In genomic region chr12:46369095-46369473, GRCh38 we compare ENCODE assay signal across 10 cellular contexts. TPM values are rescaled to one million over a fixed set of nuclear protein-coding genes. Genes with fewer than 3 reads are reported as not detected.
DNase-seq lines count a peak whose midpoint lies in the region; ATAC-seq and TF ChIP-seq lines count a peak whose summit lies in the region.
"Had no signal": no experiment of that assay in that cellular context is flagged by ENCODE, and none has a peak within 500 bp of the region (broad histone marks: within the 10 kb centered on the region; RNA-seq: fewer than 3 reads in every experiment).

No MANE protein-coding gene starts in this region.

- H3K27me3 ChIP-seq in cardiac muscle cell (no peaks in the 10 kb centered on the region), breast epithelium (no peaks in the 10 kb centered on the region), uterus (no peaks in the 10 kb centered on the region)

- DNase-seq in cardiac muscle cell (ENCODE audit: low read depth in 1 of 2, low spot score in 1 of 2) (no peak), left cardiac atrium (no peak), breast epithelium (ENCODE audit: low spot score in 2 of 2) (no peak), mesothelial cell of epicardium (ENCODE audit: low spot score in 2 of 2, unreplicated experiment in 2 of 2) (no peak), uterus (no peak), GM19238 (ENCODE audit: insufficient read length, low spot score) (no peak), epidermal melanocyte (ENCODE audit: insufficient read length, low spot score) (no peak)
- DNase-seq: effector CD4-positive, alpha-beta T cell; GOT3 had no signal

- H3K27me3 Mint-ChIP-seq in mesothelial cell of epicardium (ENCODE audit: low read depth) = no peaks in the 10 kb centered on the region

- ATAC-seq in left cardiac atrium (no peak), GM18858 (IDR thresholded peaks at IDR 0.05; ENCODE audit: unreplicated experiment) (no peak)

- H3K36me3 Mint-ChIP-seq in mesothelial cell of epicardium = peaks cover 25% of the 10 kb centered on the region

- peak overlapping the region; percentile 30 for H3K27ac Mint-ChIP-seq in mesothelial cell of epicardium

- peaks cover 65% of the 10 kb centered on the region for H3K4me1 Mint-ChIP-seq in mesothelial cell of epicardium

- TF ChIP-seq CTCF in cardiac muscle cell (IDR thresholded peaks at IDR 0.05; ENCODE audit: low read depth, low read length) (no peak), breast epithelium (IDR thresholded peaks at IDR 0.05) (no peak), mesothelial cell of epicardium (IDR thresholded peaks at IDR 0.05; ENCODE audit: unreplicated experiment) (no peak), uterus (IDR thresholded peaks at IDR 0.05) (no peak)

- peaks cover 64% of the 10 kb centered on the region for H3K36me3 ChIP-seq in cardiac muscle cell
- peaks cover 6% of the 10 kb centered on the region for H3K36me3 ChIP-seq in breast epithelium
- no peaks in the 10 kb centered on the region for H3K36me3 ChIP-seq in uterus

- H3K9me3 ChIP-seq in cardiac muscle cell (ENCODE audit: low read depth) = no peaks in the 10 kb centered on the region
- no peaks in the 10 kb centered on the region for H3K9me3 ChIP-seq in breast epithelium
- no peaks in the 10 kb centered on the region for H3K9me3 ChIP-seq in uterus

- H3K4me3 ChIP-seq in cardiac muscle cell (peak overlapping the region; percentile 99), breast epithelium (peak overlapping the region; percentile 89 to 99 (median 97)), uterus (peak overlapping the region; percentile 91 to 92)

- intact Hi-C loops in left cardiac atrium (cut with DNase I) = no loop called here
- intact Hi-C loops in breast epithelium (cut with DNase I; ENCODE audit: low total_unique reads) = no loop called here
- intact Hi-C loops in uterus (cut with DNase I; ENCODE audit: low total_unique reads) = no loop called here

- H3K4me3 Mint-ChIP-seq in mesothelial cell of epicardium = peak overlapping the region; percentile 95

- H3K4me1 ChIP-seq in cardiac muscle cell (ENCODE audit: low read depth) (peaks cover 31% of the 10 kb centered on the region), breast epithelium (peaks cover 11 to 26% of the 10 kb centered on the region in 2 donors), uterus (peaks cover 14% of the 10 kb centered on the region in 2 donors)

- H3K27ac ChIP-seq in cardiac muscle cell (peak overlapping the region; percentile 37), breast epithelium (peak overlapping the region; percentile 20 to 98), uterus (peak overlapping the region; percentile 42 to 100)

- TF ChIP-seq POLR2A in breast epithelium (IDR thresholded peaks at IDR 0.05) (no peak), uterus (IDR thresholded peaks at IDR 0.05) (no peak)

- no peaks in the 10 kb centered on the region for H3K9me3 Mint-ChIP-seq in mesothelial cell of epicardium

RNA-seq across cellular contexts. Expression of gene SLC38A2, which starts 3.5 kb away (rescaled TPM):
- total RNA-seq in cardiac muscle cell (169 and 201 TPM in 2 replicates), left cardiac atrium (100 to 1,000 TPM; 122 to 202 TPM), breast epithelium (100 to 1,000 TPM; 250 to 424 (median 399) TPM), mesothelial cell of epicardium (256 to 274 TPM (median 261 TPM) in 3 replicates), uterus (100 to 1,000 TPM; 234 to 487 (median 372) TPM)
- 78.3 and 101 TPM in 2 replicates for polyA plus RNA-seq in cardiac muscle cell
